In genomic region chr10:116801658-116802057, GRCh38 we compare ENCODE assay signal across 3 cellular contexts.
"Had no signal": no experiment of that assay in that cellular context is flagged by ENCODE, and none has a peak within 500 bp of the region (broad histone marks: within the 10 kb centered on the region; RNA-seq: fewer than 3 reads in every experiment).

No MANE protein-coding gene starts in this region.

- DNase-seq: GDM1, GF-D8 had no signal

- ATAC-seq: GM12878 had no signal

- H3K4me3 ChIP-seq: GM12878 had no signal
